In the genomic region with DNA sequence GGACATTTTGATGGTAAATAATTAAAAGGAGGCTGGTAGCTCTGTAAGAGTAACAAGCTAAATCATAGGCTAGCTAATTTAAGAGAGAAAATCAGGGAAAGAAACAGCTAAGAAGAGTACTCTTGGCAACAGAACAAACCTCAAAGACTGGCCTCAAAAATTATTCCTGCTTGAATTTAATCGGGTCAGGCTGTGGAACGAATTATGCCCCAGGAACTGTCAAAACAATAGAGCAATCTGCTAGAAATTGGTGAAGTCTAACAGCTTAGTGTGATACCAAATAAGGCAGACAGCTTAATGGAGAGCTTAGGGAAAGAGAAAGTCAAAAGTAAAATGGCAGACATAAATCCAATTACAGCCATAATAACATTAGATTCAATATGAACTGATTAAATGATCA, we compare ENCODE assay signal across 25 cellular contexts.
DNase-seq lines count a peak whose midpoint lies in the region; ATAC-seq and TF ChIP-seq lines count a peak whose summit lies in the region.
"Had no signal": no experiment of that assay in that cellular context is flagged by ENCODE, and none has a peak within 500 bp of the region (broad histone marks: within the 10 kb centered on the region; RNA-seq: fewer than 3 reads in every experiment).

No MANE protein-coding gene starts in this region.

- no peaks in the 10 kb centered on the region for H3K27me3 ChIP-seq in body of pancreas
- H3K27me3 ChIP-seq: transverse colon had no signal

- H3K27ac ChIP-seq in body of pancreas: no peak overlapping the region
- H3K27ac ChIP-seq: epithelial cell of prostate, transverse colon, WERI-Rb-1 had no signal

- in situ Hi-C loops in astrocyte of the cerebellum (cut with HindIII; ENCODE audit: low sequenced_read_pairs): no loop called here

- H3K9me3 ChIP-seq in body of pancreas: no peaks in the 10 kb centered on the region

- ATAC-seq in naive thymus-derived CD8-positive, alpha-beta T cell: no peak
- ATAC-seq in body of pancreas: no peak
- ATAC-seq: CD8-positive, alpha-beta T cell had no signal

- DNase-seq in GM04503 (ENCODE audit: low read depth) (peak; percentile 71), astrocyte of the cerebellum (ENCODE audit: low read depth) (peak; percentile 93), fibroblast of the aortic adventitia (ENCODE audit: low read depth) (peak; percentile 59), retinal pigment epithelial cell (ENCODE audit: low read depth) (peak; percentile 58), NCI-H1092 treated with DMSO at 0.1 percent for 48 hours (lab: John Stamatoyannopoulos, UW) (no peak), body of pancreas (no peak), NCI-H1930 (lab: John Stamatoyannopoulos, UW) (no peak)
- DNase-seq in naive thymus-derived CD8-positive, alpha-beta T cell: no peak
- DNase-seq: activated CD4-positive, alpha-beta T cell treated with anti-CD3 and anti-CD28 coated beads, Interleukin-2, amount 10 ng/mL, durations not matched to agents 7 days and 5 days; aorta; CD8-positive, alpha-beta T cell; cerebellar nuclear complex; DMS153; GF-D8; H7; islet precursor cell; Karpas-422; NCI-H1048; NCI-H187 treated with DMSO at 0.1 percent for 48 hours; NCI-H526; posterior cingulate gyrus; transverse colon; WERI-Rb-1 had no signal

- intact Hi-C loops in body of pancreas (cut with DNase I): no loop called here

- no peak for TF ChIP-seq CTCF in astrocyte of the cerebellum (IDR thresholded peaks at IDR 0.05; ENCODE audit: low read depth, low read length, missing control alignments)
- no peak for TF ChIP-seq CTCF in fibroblast of the aortic adventitia (IDR thresholded peaks at IDR 0.05; ENCODE audit: insufficient read depth, low read length)
- no peak for TF ChIP-seq CTCF in retinal pigment epithelial cell (conservative IDR thresholded peaks at IDR 0.05; ENCODE audit: low read depth, low read length)
- no peak for TF ChIP-seq CTCF in body of pancreas (IDR thresholded peaks at IDR 0.05)

- no peaks in the 10 kb centered on the region for H3K4me1 ChIP-seq in body of pancreas

- peaks cover 0 to 10% (median 0%) of the 10 kb centered on the region in 9 donors for H3K9me3 Mint-ChIP-seq in naive thymus-derived CD8-positive, alpha-beta T cell
- H3K9me3 Mint-ChIP-seq: activated CD4-positive, alpha-beta T cell treated with anti-CD3 and anti-CD28 coated beads, Interleukin-2, amount 10 ng/mL, durations not matched to agents 7 days and 5 days; activated naive CD4-positive, alpha-beta T cell treated with anti-CD3 and anti-CD28 coated beads, Interleukin-2, amount 50 U/mL, for 24 hours; CD8-positive, alpha-beta T cell had no signal

- H3K4me1 Mint-ChIP-seq in naive thymus-derived CD8-positive, alpha-beta T cell: peaks cover 0 to 21% (median 7%) of the 10 kb centered on the region in 4 donors

- H3K27me3 Mint-ChIP-seq in naive thymus-derived CD8-positive, alpha-beta T cell: peaks cover 0 to 5% (median 4%) of the 10 kb centered on the region in 5 donors
- H3K27me3 Mint-ChIP-seq: activated CD4-positive, alpha-beta T cell treated with anti-CD3 and anti-CD28 coated beads, Interleukin-2, amount 10 ng/mL, durations not matched to agents 7 days and 5 days; activated naive CD4-positive, alpha-beta T cell treated with anti-CD3 and anti-CD28 coated beads, Interleukin-2, amount 50 U/mL, for 24 hours had no signal

- H3K36me3 ChIP-seq in body of pancreas (replicated peaks in 1 of 2; ENCODE audit: insufficient read depth in 1 of 2, low read depth in 2 of 2): no peaks in the 10 kb centered on the region
- H3K36me3 ChIP-seq: transverse colon, WERI-Rb-1 had no signal

- POLR2A ChIA-PET in naive thymus-derived CD8-positive, alpha-beta T cell (lab: Charles Lee): no interaction called here

- H3K4me3 Mint-ChIP-seq in naive thymus-derived CD8-positive, alpha-beta T cell: no peak overlapping the region
- H3K4me3 Mint-ChIP-seq: activated CD4-positive, alpha-beta T cell treated with anti-CD3 and anti-CD28 coated beads, Interleukin-2, amount 10 ng/mL, durations not matched to agents 7 days and 5 days; activated naive CD4-positive, alpha-beta T cell treated with anti-CD3 and anti-CD28 coated beads, Interleukin-2, amount 50 U/mL, for 24 hours; CD8-positive, alpha-beta T cell had no signal

- WGBS in body of pancreas, 2 donors: 59 to 73% methylated on average over 2 of the region's 2 CpGs

- TF ChIP-seq POLR2A in body of pancreas (IDR thresholded peaks at IDR 0.05): no peak

- peak overlapping the region in 1 of 10 donors; percentile 7 for H3K27ac Mint-ChIP-seq in naive thymus-derived CD8-positive, alpha-beta T cell
- H3K27ac Mint-ChIP-seq: activated CD4-positive, alpha-beta T cell treated with anti-CD3 and anti-CD28 coated beads, Interleukin-2, amount 10 ng/mL, durations not matched to agents 7 days and 5 days; activated naive CD4-positive, alpha-beta T cell treated with anti-CD3 and anti-CD28 coated beads, Interleukin-2, amount 50 U/mL, for 24 hours; CD8-positive, alpha-beta T cell had no signal

- no peak overlapping the region for H3K4me3 ChIP-seq in astrocyte of the cerebellum (ENCODE audit: low read depth, low read length)
- H3K4me3 ChIP-seq in fibroblast of the aortic adventitia (ENCODE audit: low read depth, low read length): no peak overlapping the region
- no peak overlapping the region for H3K4me3 ChIP-seq in retinal pigment epithelial cell (ENCODE audit: low read length)
- no peak overlapping the region for H3K4me3 ChIP-seq in body of pancreas
- H3K4me3 ChIP-seq: transverse colon had no signal

- H3K36me3 Mint-ChIP-seq in naive thymus-derived CD8-positive, alpha-beta T cell: no peaks in the 10 kb centered on the region
- H3K36me3 Mint-ChIP-seq: activated naive CD4-positive, alpha-beta T cell treated with anti-CD3 and anti-CD28 coated beads, Interleukin-2, amount 50 U/mL, for 24 hours; CD8-positive, alpha-beta T cell had no signal

Comparison
In these comparisons a context has a peak if more than half of its experiments do, and no peak if none do; other contexts are left out.
1. DNase-seq: peak in GM04503 (single experiment), astrocyte of the cerebellum (single experiment), fibroblast of the aortic adventitia (single experiment) and retinal pigment epithelial cell (single experiment); none in NCI-H1092 treated with DMSO at 0.1 percent for 48 hours (single experiment), naive thymus-derived CD8-positive, alpha-beta T cell (0 of 10), body of pancreas (0 of 4) and NCI-H1930 (0 of 2).